8 cellular contexts compared by ENCODE assay signal in the genomic region with DNA sequence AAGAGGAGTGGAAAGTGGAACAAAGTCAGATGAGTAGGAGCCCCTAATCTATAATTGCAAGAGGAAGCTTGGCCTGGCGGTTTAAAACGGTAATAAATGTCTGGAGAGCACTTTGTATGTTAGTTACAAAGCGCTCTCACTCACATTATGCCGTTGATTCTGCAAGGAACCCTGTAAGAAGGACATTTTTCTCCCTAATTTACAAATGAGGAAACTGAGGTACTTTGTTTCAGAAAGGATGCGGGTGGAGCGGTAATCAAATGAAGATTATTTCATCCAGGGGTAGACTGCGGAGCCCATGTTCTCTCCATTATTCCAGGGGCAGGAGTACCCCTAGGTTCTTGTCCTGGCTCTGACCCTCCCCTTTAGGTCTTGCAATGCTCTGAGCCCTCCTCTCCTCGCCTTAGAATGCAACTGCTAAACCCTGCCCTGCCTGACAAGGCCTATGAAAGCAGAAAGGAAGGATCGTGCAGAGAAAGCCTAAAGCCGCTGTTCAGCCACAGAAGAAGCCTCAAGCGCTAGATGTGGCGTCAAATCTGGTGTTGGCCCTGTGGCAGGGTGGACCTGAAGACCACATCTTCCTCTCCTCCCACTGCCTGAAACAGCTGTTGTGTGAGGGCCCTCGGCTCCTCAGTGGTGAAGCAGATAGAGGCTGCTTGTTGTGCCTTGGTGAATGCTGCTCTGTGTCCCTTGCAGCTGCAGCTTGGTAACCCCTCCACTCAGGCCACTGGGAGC. TPM values are rescaled to one million over a fixed set of nuclear protein-coding genes. Genes with fewer than 3 reads are reported as not detected.
A peak's percentile ranks its signal among the peaks of the same experiment; 100 is the strongest.
DNase-seq lines count a peak whose midpoint lies in the region; ATAC-seq, FAIRE-seq and TF ChIP-seq lines count a peak whose summit lies in the region.

No MANE protein-coding gene starts in this region.

- H3K27ac ChIP-seq in HepG2 (ENCODE audit: extremely low read length, insufficient read depth, low read length) (no peak overlapping the region), testis (peak overlapping the region in 1 of 2 donors; percentile 47)

- peak overlapping the region; percentile 92 for H3K4me2 ChIP-seq in HepG2 (ENCODE audit: low read depth, low read length)

- TF ChIP-seq POLR2A in HepG2 (IDR thresholded peaks at IDR 0.05; ENCODE audit: insufficient read depth in 1 of 2, low read depth in 2 of 2, low read length in 2 of 2) (no peak), testis (IDR thresholded peaks at IDR 0.05) (no peak)

- peaks cover 26% of the 10 kb centered on the region for H3K4me1 Mint-ChIP-seq in activated naive CD8-positive, alpha-beta T cell treated with anti-CD3 and anti-CD28 coated beads for 36 hours

- no peaks in the 10 kb centered on the region for H3K27me3 Mint-ChIP-seq in activated naive CD8-positive, alpha-beta T cell treated with anti-CD3 and anti-CD28 coated beads for 36 hours

- H3K9me3 ChIP-seq in HepG2 (ENCODE audit: low read length) (no peaks in the 10 kb centered on the region), testis (no peaks in the 10 kb centered on the region)

- in situ Hi-C loops in HepG2 (cut with HindIII; ENCODE audit: extremely low pct_ligation_motif_present, low pct_unique_long_range_greater_than_20kb), result no loop called here

- POLR2A ChIA-PET in HepG2 (lab: Yijun Ruan, JAX), result interaction anchor here (1.2 kb wide), 1 partner anchor 193 kb away, joined by 4 read pairs; the partner anchor contains the start of gene ATF3

- H3K27ac Mint-ChIP-seq in activated naive CD8-positive, alpha-beta T cell treated with anti-CD3 and anti-CD28 coated beads for 36 hours, result peak overlapping the region; percentile 95

- no peaks in the 10 kb centered on the region for H4K20me1 ChIP-seq in HepG2 (ENCODE audit: insufficient read depth, low read length)

- no peak for TF ChIP-seq RAD21 in HepG2 (CRISPR knock-in tag; IDR thresholded peaks at IDR 0.05)

- DNase-seq in AG10803 (ENCODE audit: low read depth), result no peak
- DNase-seq in activated naive CD8-positive, alpha-beta T cell treated with anti-CD3 and anti-CD28 coated beads for 36 hours, result peak; percentile 6
- DNase-seq in HepG2 (ENCODE audit: low spot score), result no peak
- no peak for DNase-seq in testis
- DNase-seq in central memory CD4-positive, alpha-beta T cell, result no peak

- H3K4me1 ChIP-seq in HepG2 (ENCODE audit: insufficient read depth, low read length), result peaks cover 37% of the 10 kb centered on the region
- peaks cover 7% of the 10 kb centered on the region for H3K4me1 ChIP-seq in testis

- no peaks in the 10 kb centered on the region for H3K9me3 Mint-ChIP-seq in activated naive CD8-positive, alpha-beta T cell treated with anti-CD3 and anti-CD28 coated beads for 36 hours

- peak overlapping the region; percentile 88 for H3K4me3 ChIP-seq in AG10803 (ENCODE audit: low read length)
- H3K4me3 ChIP-seq in HepG2 (replicated peaks in 1 of 3; ENCODE audit: insufficient read depth in 1 of 3, low read depth in 2 of 3, low read length in 3 of 3), result peak overlapping the region; percentile 73 to 87 (median 78); a peak in 5 of 6 replicates
- peak overlapping the region; percentile 66 to 86 for H3K4me3 ChIP-seq in testis

- H3K36me3 ChIP-seq in HepG2 (replicated peaks in 1 of 2; ENCODE audit: control insufficient read depth in 1 of 2, insufficient read depth in 2 of 2, low read length in 2 of 2) (peaks cover under 1 to 2% of the 10 kb centered on the region in 2 experiments; a peak in 2 of 5 replicates), testis (ENCODE audit: low read depth, missing control alignments) (no peaks in the 10 kb centered on the region)

- 65% methylated on average over 12 of the region's 13 CpGs for WGBS in HepG2 (ENCODE audit: low lambda C conversion rate)
- 37 to 57% methylated on average over 12 to 13 of the region's 13 CpGs for WGBS in testis, 2 donors

- no peak for TF ChIP-seq EP300 in HepG2 (IDR thresholded peaks at IDR 0.05; ENCODE audit: low read depth in 2 of 2, low read length in 2 of 2)
- TF ChIP-seq EP300 in HepG2 (CRISPR knock-in tag; IDR thresholded peaks at IDR 0.05; ENCODE audit: borderline replicate concordance), result no peak

- no TSS peak for BruUV-seq in HepG2 (replicated peaks; lab: Mats Ljungman, UMichigan)

- ATAC-seq in HG03066 (IDR thresholded peaks at IDR 0.05; ENCODE audit: low read depth, unreplicated experiment), result peak; percentile 20
- peak; percentile 18 for ATAC-seq in HepG2
- no peak for ATAC-seq in GM18907 (IDR thresholded peaks at IDR 0.05; ENCODE audit: unreplicated experiment)
- ATAC-seq in HG03520 (IDR thresholded peaks at IDR 0.05; ENCODE audit: unreplicated experiment), result no peak

- peaks cover 18% of the 10 kb centered on the region for H3K36me3 Mint-ChIP-seq in activated naive CD8-positive, alpha-beta T cell treated with anti-CD3 and anti-CD28 coated beads for 36 hours

- TF ChIP-seq CTCF in AG10803 (conservative IDR thresholded peaks at IDR 0.05; ENCODE audit: low read length), result no peak
- TF ChIP-seq CTCF in HepG2 (CRISPR knock-in tag; IDR thresholded peaks at IDR 0.05), result no peak
- no peak for TF ChIP-seq CTCF in testis (IDR thresholded peaks at IDR 0.05)

- peak overlapping the region; percentile 98 for H3K4me3 Mint-ChIP-seq in activated naive CD8-positive, alpha-beta T cell treated with anti-CD3 and anti-CD28 coated beads for 36 hours

- H3K27me3 ChIP-seq in HepG2 (ENCODE audit: control insufficient read depth in 1 of 2, insufficient read depth in 2 of 2, low read length in 2 of 2), result peaks cover 1 to 7% of the 10 kb centered on the region in 2 experiments; a peak in 1 of 5 replicates
- no peaks in the 10 kb centered on the region for H3K27me3 ChIP-seq in testis

- peaks cover 11% of the 10 kb centered on the region for H3K79me2 ChIP-seq in HepG2 (ENCODE audit: insufficient read depth, low read length)

- peak overlapping the region; percentile 92 for H2AFZ ChIP-seq in HepG2 (ENCODE audit: low read length)

- FAIRE-seq in HepG2 (lab: Jason Lieb, UNC), result no peak

- CTCF ChIA-PET in HepG2 (lab: Yijun Ruan, JAX; ENCODE audit: low intra/inter-chr PET ratio, low total read pairs), result interaction anchor here (0.7 kb wide), 1 partner anchor 13 kb away, joined by 3 read pairs; no protein-coding TSS in a partner anchor

- H3K9ac ChIP-seq in HepG2 (ENCODE audit: insufficient read depth, low read depth, low read length), result peak overlapping the region; percentile 55

- intact Hi-C loops in HepG2 (cut with micrococcal nuclease; ENCODE audit: unreplicated experiment), result no loop called here
- intact Hi-C loops in testis (cut with DNase I; ENCODE audit: low total_unique reads), result no loop called here

RNA-seq across cellular contexts. Expression of gene PACC1, which starts 0.6 kb away (rescaled TPM):
- total RNA-seq in activated naive CD8-positive, alpha-beta T cell treated with anti-CD3 and anti-CD28 coated beads for 36 hours, result 10 to 100 TPM; 12.7 to 13.9 TPM
- total RNA-seq in HepG2 (2016; rRNA removed; fragmentation: Illumina TruSeq; extraction: Trizol) (7.1 and 9.4 TPM in 2 replicates), testis (10 to 100 TPM; 10.2 to 13.4 TPM)
- 2.0 and 2.1 TPM in 2 replicates for total RNA-seq in HepG2 (2016; cell fraction: cytosol; rRNA removed; fragmentation: Illumina TruSeq; extraction: Trizol; ENCODE audit: low read depth)
- total RNA-seq in HepG2 (2016; cell fraction: insoluble cytoplasmic fraction; rRNA removed; fragmentation: Illumina TruSeq; extraction: Trizol), result 5.3 and 9.8 TPM in 2 replicates
- 2.5 and 3.3 TPM in 2 replicates for total RNA-seq in HepG2 (2016; cell fraction: membrane; rRNA removed; fragmentation: Illumina TruSeq; extraction: Trizol)
- 11.0 and 12.2 TPM in 2 replicates for total RNA-seq in HepG2 (2016; cell fraction: nucleus; rRNA removed; fragmentation: Illumina TruSeq; extraction: Trizol)
- polyA plus RNA-seq in HepG2 (2011; rRNA removed) (10.7 and 14.1 TPM in 2 replicates), testis (ENCODE audit: insufficient read depth, low read depth, low replicate concordance) (15.9 TPM)
- polyA plus RNA-seq in HepG2 (2011; cell fraction: cytosol; rRNA removed), result 10.6 and 11.3 TPM in 2 replicates
- 7.5 and 7.6 TPM in 2 replicates for polyA plus RNA-seq in HepG2 (2011; cell fraction: nucleus; rRNA removed)
- polyA plus RNA-seq in HepG2 (2012), result 3.4 and 6.4 TPM in 2 replicates
- polyA plus RNA-seq in HepG2 (2016; cell fraction: cytosol; fragmentation: Illumina TruSeq; extraction: Trizol; ENCODE audit: low read depth), result 0.76 and 1.3 TPM in 2 replicates
- polyA plus RNA-seq in HepG2 (2016; cell fraction: insoluble cytoplasmic fraction; fragmentation: Illumina TruSeq; extraction: Trizol; ENCODE audit: low read depth), result 4.4 and 5.3 TPM in 2 replicates
- polyA plus RNA-seq in HepG2 (2016; cell fraction: membrane; fragmentation: Illumina TruSeq; extraction: Trizol; ENCODE audit: low read depth), result 1.2 and 1.4 TPM in 2 replicates
- polyA plus RNA-seq in HepG2 (2016; cell fraction: nucleus; fragmentation: Illumina TruSeq; extraction: Trizol; ENCODE audit: insufficient read depth, low read depth), result 9.7 and 14.6 TPM in 2 replicates
- 31.5 and 38.5 TPM in 2 replicates for polyA minus RNA-seq in HepG2 (2011; rRNA and poly(A)+ RNA removed; ENCODE audit: low replicate concordance)
- 8.6 and 8.7 TPM in 2 replicates for polyA minus RNA-seq in HepG2 (2011; cell fraction: cytosol; rRNA and poly(A)+ RNA removed)
- polyA minus RNA-seq in HepG2 (2011; cell fraction: nucleus; rRNA and poly(A)+ RNA removed), result 9.5 and 15.3 TPM in 2 replicates

RNA-seq across cellular contexts. Expression of gene NENF, which starts 17.4 kb away (rescaled TPM):
- 10 to 100 TPM; 36.4 to 38.7 TPM for total RNA-seq in activated naive CD8-positive, alpha-beta T cell treated with anti-CD3 and anti-CD28 coated beads for 36 hours
- total RNA-seq in HepG2 (2016; rRNA removed; fragmentation: Illumina TruSeq; extraction: Trizol), result 24.7 and 40.4 TPM in 2 replicates
- 135 and 145 TPM in 2 replicates for total RNA-seq in HepG2 (2016; cell fraction: cytosol; rRNA removed; fragmentation: Illumina TruSeq; extraction: Trizol; ENCODE audit: low read depth)
- total RNA-seq in HepG2 (2016; cell fraction: insoluble cytoplasmic fraction; rRNA removed; fragmentation: Illumina TruSeq; extraction: Trizol), result 21.2 and 39.7 TPM in 2 replicates
- 87.8 and 107 TPM in 2 replicates for total RNA-seq in HepG2 (2016; cell fraction: membrane; rRNA removed; fragmentation: Illumina TruSeq; extraction: Trizol)
- 20.0 and 22.0 TPM in 2 replicates for total RNA-seq in HepG2 (2016; cell fraction: nucleus; rRNA removed; fragmentation: Illumina TruSeq; extraction: Trizol)
- polyA plus RNA-seq in HepG2 (2011; rRNA removed), result 28.7 and 31.7 TPM in 2 replicates
- 20.5 and 29.5 TPM in 2 replicates for polyA plus RNA-seq in HepG2 (2011; cell fraction: cytosol; rRNA removed)
- 8.0 and 8.1 TPM in 2 replicates for polyA plus RNA-seq in HepG2 (2011; cell fraction: nucleus; rRNA removed)
- 19.9 and 23.4 TPM in 2 replicates for polyA plus RNA-seq in HepG2 (2012)
- 165 and 182 TPM in 2 replicates for polyA plus RNA-seq in HepG2 (2016; cell fraction: cytosol; fragmentation: Illumina TruSeq; extraction: Trizol; ENCODE audit: low read depth)
- 25.7 and 28.8 TPM in 2 replicates for polyA plus RNA-seq in HepG2 (2016; cell fraction: insoluble cytoplasmic fraction; fragmentation: Illumina TruSeq; extraction: Trizol; ENCODE audit: low read depth)
- 91.1 and 106 TPM in 2 replicates for polyA plus RNA-seq in HepG2 (2016; cell fraction: membrane; fragmentation: Illumina TruSeq; extraction: Trizol; ENCODE audit: low read depth)
- 29.8 and 38.4 TPM in 2 replicates for polyA plus RNA-seq in HepG2 (2016; cell fraction: nucleus; fragmentation: Illumina TruSeq; extraction: Trizol; ENCODE audit: insufficient read depth, low read depth)
- polyA minus RNA-seq in HepG2 (2011; rRNA and poly(A)+ RNA removed; ENCODE audit: low replicate concordance), result 8.3 and 24.3 TPM in 2 replicates
- polyA minus RNA-seq in HepG2 (2011; cell fraction: cytosol; rRNA and poly(A)+ RNA removed), result 6.0 and 6.8 TPM in 2 replicates
- 2.5 and 3.5 TPM in 2 replicates for polyA minus RNA-seq in HepG2 (2011; cell fraction: nucleus; rRNA and poly(A)+ RNA removed)
- total RNA-seq in testis, result 10 to 100 TPM; 33.9 to 54.6 TPM
- 41.6 TPM for polyA plus RNA-seq in testis (ENCODE audit: insufficient read depth, low read depth, low replicate concordance)

Comparison
In these comparisons a context has a peak if more than half of its experiments do, and no peak if none do; other contexts are left out.
1. ATAC-seq: peak in HG03066 (single experiment) and HepG2 (single experiment); none in GM18907 (single experiment) and HG03520 (single experiment).
2. Peak in every context shown above with its lines, with median percentiles within 50 percentile points of each other: H3K4me3 ChIP-seq.